In genomic region chr11:12737024-12737423, GRCh38 we compare ENCODE assay signal across 23 cellular contexts.
DNase-seq lines count a peak whose midpoint lies in the region; ATAC-seq and TF ChIP-seq lines count a peak whose summit lies in the region.
"Had no signal": no experiment of that assay in that cellular context is flagged by ENCODE, and none has a peak within 500 bp of the region (broad histone marks: within the 10 kb centered on the region; RNA-seq: fewer than 3 reads in every experiment).

No MANE protein-coding gene starts in this region.

- no peak for ATAC-seq in GM18867 (IDR thresholded peaks at IDR 0.05; ENCODE audit: unreplicated experiment)
- ATAC-seq: A549, GM12878 had no signal

- H3K27me3 Mint-ChIP-seq in CD14-positive monocyte (ENCODE audit: low read depth in 3 of 3): peaks cover 3 to 6% (median 3%) of the 10 kb centered on the region in 3 donors
- H3K27me3 Mint-ChIP-seq: B cell had no signal

- no peak overlapping the region for H3K9ac ChIP-seq in trophoblast cell (ENCODE audit: low read length)
- H3K9ac ChIP-seq: BLaER1 treated with 17β-estradiol and CSF1 and Interleukin-3, amounts not matched to agents 10 nM and 100 nM had no signal

- no peak overlapping the region for H3K4me3 Mint-ChIP-seq in CD14-positive monocyte
- H3K4me3 Mint-ChIP-seq: B cell; CD4-positive, alpha-beta memory T cell; CD4-positive, CD25-positive, alpha-beta regulatory T cell; CD8-positive, alpha-beta memory T cell had no signal

- intact Hi-C loops in cardiac septum (cut with DNase I) (no loop called here), CD14-positive monocyte (cut with micrococcal nuclease) (no loop called here)

- H3K27me3 ChIP-seq in cardiac muscle cell (no peaks in the 10 kb centered on the region), trophoblast cell (ENCODE audit: insufficient read depth, low read length) (no peaks in the 10 kb centered on the region)

- TF ChIP-seq CTCF in cardiac muscle cell (IDR thresholded peaks at IDR 0.05; ENCODE audit: low read depth, low read length): no peak
- TF ChIP-seq CTCF in CD14-positive monocyte (IDR thresholded peaks at IDR 0.05): no peak

- H3K4me3 ChIP-seq in cardiac muscle cell (no peak overlapping the region), trophoblast cell (ENCODE audit: low read depth, low read length) (no peak overlapping the region)
- H3K4me3 ChIP-seq: A549; BLaER1 treated with 17β-estradiol and CSF1 and Interleukin-3, amounts not matched to agents 10 nM and 100 nM; GM12878 had no signal

- no peaks in the 10 kb centered on the region for H3K4me1 Mint-ChIP-seq in CD14-positive monocyte
- H3K4me1 Mint-ChIP-seq: B cell; CD4-positive, alpha-beta memory T cell; CD4-positive, CD25-positive, alpha-beta regulatory T cell; CD8-positive, alpha-beta memory T cell had no signal

- H3K23ac ChIP-seq in trophoblast cell (ENCODE audit: low read length): no peak overlapping the region

- H2AFZ ChIP-seq in trophoblast cell (ENCODE audit: insufficient read depth, low read length, poor library complexity): no peak overlapping the region

- H3K14ac ChIP-seq in trophoblast cell (ENCODE audit: low read length): no peak overlapping the region

- peak overlapping the region; percentile 81 for H3K4ac ChIP-seq in trophoblast cell (ENCODE audit: low read depth, low read length)

- H3K18ac ChIP-seq in trophoblast cell (ENCODE audit: low read length): no peak overlapping the region

- no peak overlapping the region for H2BK12ac ChIP-seq in trophoblast cell (ENCODE audit: low read length)

- H3K36me3 Mint-ChIP-seq in CD14-positive monocyte: no peaks in the 10 kb centered on the region
- H3K36me3 Mint-ChIP-seq: CD4-positive, alpha-beta memory T cell; CD4-positive, CD25-positive, alpha-beta regulatory T cell; CD8-positive, alpha-beta memory T cell had no signal

- no peaks in the 10 kb centered on the region for H3K79me1 ChIP-seq in trophoblast cell (ENCODE audit: low read length)

- H3K79me2 ChIP-seq in trophoblast cell (ENCODE audit: control insufficient read depth, insufficient read depth, low read length, poor library complexity): peaks cover 27% of the 10 kb centered on the region

- H3K36me3 ChIP-seq in cardiac muscle cell: no peaks in the 10 kb centered on the region
- H3K36me3 ChIP-seq in trophoblast cell (ENCODE audit: control insufficient read depth in 1 of 2, insufficient read depth in 2 of 2, low read length in 2 of 2): peaks cover 0 to 4% of the 10 kb centered on the region in 2 experiments
- H3K36me3 ChIP-seq: BLaER1 treated with 17β-estradiol and CSF1 and Interleukin-3, amounts not matched to agents 10 nM and 100 nM had no signal

- no peaks in the 10 kb centered on the region for H3K9me3 ChIP-seq in cardiac muscle cell (ENCODE audit: low read depth)
- H3K9me3 ChIP-seq in trophoblast cell (ENCODE audit: insufficient read depth, low read depth, low read length): no peaks in the 10 kb centered on the region
- H3K9me3 ChIP-seq: A549 had no signal

- H3K27ac ChIP-seq in cardiac muscle cell (peak overlapping the region; percentile 32), trophoblast cell (ENCODE audit: low read depth, low read length) (no peak overlapping the region)
- H3K27ac ChIP-seq: 22Rv1; A549; BLaER1 treated with 17β-estradiol and CSF1 and Interleukin-3, amounts not matched to agents 10 nM and 100 nM; C4-2B had no signal

- no peak overlapping the region for H2AK5ac ChIP-seq in trophoblast cell (ENCODE audit: low read length)

- H4K91ac ChIP-seq in trophoblast cell (ENCODE audit: low read depth, low read length): no peak overlapping the region

- H4K8ac ChIP-seq in trophoblast cell (ENCODE audit: low read depth, low read length): no peak overlapping the region

- no peak overlapping the region for H2BK5ac ChIP-seq in trophoblast cell (ENCODE audit: low read depth, low read length, poor library complexity)

- peaks cover 0 to 3% (median 0%) of the 10 kb centered on the region in 7 donors for H3K9me3 Mint-ChIP-seq in CD14-positive monocyte

- no peak overlapping the region for H4K12ac ChIP-seq in trophoblast cell (ENCODE audit: low read depth, low read length)

- no CpG with 5 or more reads among the region's 2 CpGs for WGBS in trophoblast cell (ENCODE audit: extremely low coverage, insufficient coverage, insufficient read length)

- H3K4me2 ChIP-seq in trophoblast cell (ENCODE audit: low read length): no peak overlapping the region
- H3K4me2 ChIP-seq: A549; BLaER1 treated with 17β-estradiol and CSF1 and Interleukin-3, amounts not matched to agents 10 nM and 100 nM had no signal

- DNase-seq in cardiac muscle cell (ENCODE audit: low read depth in 1 of 2, low spot score in 1 of 2) (no peak), cardiac septum (ENCODE audit: low spot score) (no peak), trophoblast cell (no peak), CD14-positive monocyte (ENCODE audit: low spot score) (no peak)
- DNase-seq: AML-193; CD4-positive, alpha-beta memory T cell; CD4-positive, CD25-positive, alpha-beta regulatory T cell; CD8-positive, alpha-beta memory T cell; COR-L47; DMS 273 treated with DMSO at 0.1 percent for 48 hours; DMS153; DMS53; DMS79; DND-41; EL; GDM1 had no signal

- H2BK120ac ChIP-seq in trophoblast cell (ENCODE audit: insufficient read depth, low read length, poor library complexity): no peak overlapping the region

- no peak overlapping the region for H3K27ac Mint-ChIP-seq in CD14-positive monocyte
- H3K27ac Mint-ChIP-seq: B cell; CD4-positive, alpha-beta memory T cell; CD4-positive, CD25-positive, alpha-beta regulatory T cell; CD8-positive, alpha-beta memory T cell had no signal

- H3K4me1 ChIP-seq in cardiac muscle cell (ENCODE audit: low read depth): peaks cover 25% of the 10 kb centered on the region
- H3K4me1 ChIP-seq in trophoblast cell (ENCODE audit: control insufficient read depth in 1 of 2, insufficient read depth in 2 of 2, low read length in 2 of 2): peaks cover 7 to 12% of the 10 kb centered on the region in 2 experiments
- H3K4me1 ChIP-seq: BLaER1 treated with 17β-estradiol and CSF1 and Interleukin-3, amounts not matched to agents 10 nM and 100 nM had no signal
